Comparison of ENCODE assay signal across 8 cellular contexts in the genomic region with DNA sequence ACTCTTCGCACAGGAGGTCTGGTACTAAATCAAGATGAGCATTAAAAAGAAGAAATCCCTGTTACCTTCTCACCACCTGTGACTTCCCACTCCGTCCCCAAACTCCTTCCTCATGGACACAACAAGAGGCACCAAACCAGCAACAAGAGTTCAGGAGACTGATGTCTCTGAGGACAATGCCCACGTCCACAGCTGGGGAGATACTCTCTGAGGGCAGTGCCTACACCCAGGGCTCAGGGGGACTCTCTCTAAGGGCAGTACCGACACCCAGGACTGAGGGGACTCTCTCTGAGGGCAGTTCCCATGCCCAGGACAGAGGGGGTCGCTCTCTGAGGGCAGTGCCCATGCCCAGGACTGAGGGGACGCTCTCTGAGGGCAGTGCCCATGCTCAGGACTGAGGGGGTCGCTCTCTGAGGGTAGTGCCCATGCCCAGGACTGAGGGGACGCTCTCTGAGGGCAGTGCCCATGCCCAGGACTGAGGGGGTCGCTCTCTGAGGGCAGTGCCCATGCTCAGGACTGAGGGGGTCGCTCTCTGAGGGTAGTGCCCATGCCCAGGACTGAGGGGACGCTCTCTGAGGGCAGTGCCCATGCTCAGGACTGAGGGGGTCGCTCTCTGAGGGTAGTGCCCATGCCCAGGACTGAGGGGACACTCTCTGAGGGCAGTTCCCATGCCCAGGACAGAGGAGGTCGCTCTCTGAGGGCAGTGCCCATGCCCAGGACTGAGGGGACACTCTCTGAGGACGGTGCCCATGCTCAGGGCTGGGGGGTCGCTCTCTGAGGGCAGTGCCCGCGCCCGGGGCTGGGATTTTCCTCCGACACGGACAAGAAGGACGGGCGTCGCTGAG. TPM values are rescaled to one million over a fixed set of nuclear protein-coding genes. Genes with fewer than 3 reads are reported as not detected.
A peak's percentile ranks its signal among the peaks of the same experiment; 100 is the strongest.
DNase-seq lines count a peak whose midpoint lies in the region; ATAC-seq, FAIRE-seq and TF ChIP-seq lines count a peak whose summit lies in the region.
"Not testable (repeated sequence)": the region's sequence is repeated elsewhere in the genome, so short reads cannot be mapped to it uniquely, and the experiment has no call there.

No MANE protein-coding gene starts in this region.

- not testable (repeated sequence) for BruUV-seq in endothelial cell of umbilical vein (replicated peaks; lab: Mats Ljungman, UMichigan)

- peaks cover 0 to 21% (median 4%) of the 10 kb centered on the region in 11 experiments; a peak in 9 of 22 replicates for H4K20me1 ChIP-seq in BLaER1 treated with 17β-estradiol and CSF1 and Interleukin-3, amounts not matched to agents 10 nM and 100 nM
- not testable (repeated sequence) for H4K20me1 ChIP-seq in endothelial cell of umbilical vein (replicated peaks; ENCODE audit: control insufficient read depth, extremely low read depth, insufficient read depth, low read length)

- peak overlapping the region; percentile 78 for H2AFZ ChIP-seq in endothelial cell of umbilical vein (ENCODE audit: low read depth, low read length)
- H2AFZ ChIP-seq in neuron (ENCODE audit: low read depth, low read length): peak overlapping the region; percentile 65

- CTCF ChIA-PET in endothelial cell of umbilical vein (lab: Charles Lee): interaction anchor here (0.8 to 2.2 kb wide), 7 partner anchors 8 to 273 kb away, joined by 3 to 19 read pairs (median 4); no protein-coding TSS in a partner anchor

- H3K27me3 ChIP-seq in BLaER1 treated with 17β-estradiol and CSF1 and Interleukin-3, amounts not matched to agents 10 nM and 100 nM; endothelial cell of umbilical vein (ENCODE audit: control insufficient read depth in 2 of 2, insufficient read depth in 2 of 2, low read length in 2 of 2); neuron (ENCODE audit: insufficient read depth, low read length); suprapubic skin: not testable (repeated sequence)

- peaks cover 6 to 16% (median 11%) of the 10 kb centered on the region in 3 donors for H3K4me1 Mint-ChIP-seq in IgD-negative memory B cell
- peaks cover 45% of the 10 kb centered on the region for H3K4me1 Mint-ChIP-seq in activated naive CD8-positive, alpha-beta T cell treated with anti-CD3 and anti-CD28 coated beads, Interleukin-2, amount 10 ng/mL, durations not matched to agents 7 days and 5 days

- H3K4me2 ChIP-seq in BLaER1 treated with 17β-estradiol and CSF1 and Interleukin-3, amounts not matched to agents 10 nM and 100 nM: peak overlapping the region; percentile 82 to 98 (median 97)
- peak overlapping the region; percentile 86 for H3K4me2 ChIP-seq in endothelial cell of umbilical vein (ENCODE audit: insufficient read depth, low read length)

- not testable (repeated sequence) for TF ChIP-seq CTCF in endothelial cell of umbilical vein (IDR thresholded peaks at IDR 0.05; ENCODE audit: extremely low read depth in 1 of 2, insufficient read depth in 1 of 2, low read depth in 1 of 2, low read length in 2 of 2); kidney (IDR thresholded peaks at IDR 0.05; ENCODE audit: borderline replicate concordance, extremely low read depth, insufficient read depth); suprapubic skin (IDR thresholded peaks at IDR 0.05)

- not testable (repeated sequence) for H3K9me3 Mint-ChIP-seq in IgD-negative memory B cell; activated naive CD8-positive, alpha-beta T cell treated with anti-CD3 and anti-CD28 coated beads, Interleukin-2, amount 10 ng/mL, durations not matched to agents 7 days and 5 days

- H3K4me3 Mint-ChIP-seq in IgD-negative memory B cell: peak overlapping the region; percentile 78 to 90 (median 86)
- peak overlapping the region; percentile 95 for H3K4me3 Mint-ChIP-seq in activated naive CD8-positive, alpha-beta T cell treated with anti-CD3 and anti-CD28 coated beads, Interleukin-2, amount 10 ng/mL, durations not matched to agents 7 days and 5 days

- H3K4me1 ChIP-seq in BLaER1 treated with 17β-estradiol and CSF1 and Interleukin-3, amounts not matched to agents 10 nM and 100 nM: peaks cover 30 to 57% (median 39%) of the 10 kb centered on the region in 10 experiments
- peaks cover 24% of the 10 kb centered on the region for H3K4me1 ChIP-seq in endothelial cell of umbilical vein (ENCODE audit: control insufficient read depth, extremely low read depth, insufficient read depth, low read length)
- not testable (repeated sequence) for H3K4me1 ChIP-seq in kidney (ENCODE audit: control insufficient read depth in 1 of 2, insufficient read depth in 1 of 2, low read depth in 1 of 2, low read length in 2 of 2)
- H3K4me1 ChIP-seq in neuron (ENCODE audit: insufficient read depth, low read length): peaks cover 30% of the 10 kb centered on the region
- H3K4me1 ChIP-seq in suprapubic skin: peaks cover 14% of the 10 kb centered on the region

- POLR2A ChIA-PET in activated naive CD8-positive, alpha-beta T cell treated with anti-CD3 and anti-CD28 coated beads, Interleukin-2, amount 10 ng/mL, durations not matched to agents 7 days and 5 days (lab: Charles Lee): interaction anchor here (0.6 to 2.0 kb wide), 18 partner anchors 8 to 273 kb away, joined by 3 to 12 read pairs (median 5); partner anchors contain the start of genes DYNC2I1 and ESYT2
- POLR2A ChIA-PET in endothelial cell of umbilical vein (lab: Charles Lee): interaction anchor here (1.0 kb wide), 1 partner anchor 37 kb away, joined by 12 read pairs; no protein-coding TSS in a partner anchor

- peak overlapping the region; percentile 61 to 99 (median 96); a peak in 21 of 22 replicates for H3K27ac ChIP-seq in BLaER1 treated with 17β-estradiol and CSF1 and Interleukin-3, amounts not matched to agents 10 nM and 100 nM
- peak overlapping the region; percentile 82 for H3K27ac ChIP-seq in SK-N-MC
- H3K27ac ChIP-seq in endothelial cell of umbilical vein (ENCODE audit: insufficient read depth, low read depth, low read length): peak overlapping the region; percentile 78
- not testable (repeated sequence) for H3K27ac ChIP-seq in kidney (ENCODE audit: low read depth in 2 of 2, low read length in 2 of 2); suprapubic skin

- H3K27me3 Mint-ChIP-seq in IgD-negative memory B cell; activated naive CD8-positive, alpha-beta T cell treated with anti-CD3 and anti-CD28 coated beads, Interleukin-2, amount 10 ng/mL, durations not matched to agents 7 days and 5 days: not testable (repeated sequence)

- not testable (repeated sequence) for ATAC-seq in activated naive CD8-positive, alpha-beta T cell treated with anti-CD3 and anti-CD28 coated beads, Interleukin-2, amount 10 ng/mL, durations not matched to agents 7 days and 5 days (ENCODE audit: low read depth)

- TF ChIP-seq POLR2A in endothelial cell of umbilical vein (IDR thresholded peaks at IDR 0.05; ENCODE audit: low read depth, low read length); suprapubic skin (IDR thresholded peaks at IDR 0.05): not testable (repeated sequence)

- not testable (repeated sequence) for H3K36me3 Mint-ChIP-seq in IgD-negative memory B cell
- H3K36me3 Mint-ChIP-seq in activated naive CD8-positive, alpha-beta T cell treated with anti-CD3 and anti-CD28 coated beads, Interleukin-2, amount 10 ng/mL, durations not matched to agents 7 days and 5 days: peaks cover 41% of the 10 kb centered on the region

- TF ChIP-seq EP300 in suprapubic skin (IDR thresholded peaks at IDR 0.05): not testable (repeated sequence)

- 53% methylated on average over 7 of the region's 23 CpGs for WGBS in suprapubic skin

- peaks cover 51% of the 10 kb centered on the region for H3K79me2 ChIP-seq in endothelial cell of umbilical vein (ENCODE audit: control insufficient read depth, insufficient read depth, low read length)

- not testable (repeated sequence) for FAIRE-seq in endothelial cell of umbilical vein (lab: Jason Lieb, UNC); kidney (lab: Jason Lieb, UNC)

- DNase-seq in SK-N-MC (ENCODE audit: low read depth, low spot score); activated naive CD8-positive, alpha-beta T cell treated with anti-CD3 and anti-CD28 coated beads, Interleukin-2, amount 10 ng/mL, durations not matched to agents 7 days and 5 days; endothelial cell of umbilical vein (ENCODE audit: low read depth, low spot score); kidney; suprapubic skin (ENCODE audit: low spot score in 2 of 2): not testable (repeated sequence)

- intact Hi-C loops in endothelial cell of umbilical vein (cut with micrococcal nuclease): loop anchor here (1.0 to 2.0 kb wide), 6 partner anchors 37 to 273 kb away; partner anchors contain the start of genes DYNC2I1 and ESYT2
- intact Hi-C loops in kidney (cut with DNase I): not testable (repeated sequence)

- peak overlapping the region; percentile 73 to 99 (median 96) for H3K4me3 ChIP-seq in BLaER1 treated with 17β-estradiol and CSF1 and Interleukin-3, amounts not matched to agents 10 nM and 100 nM
- peak overlapping the region; percentile 90 for H3K4me3 ChIP-seq in SK-N-MC
- peak overlapping the region; percentile 60 to 100 (median 89) for H3K4me3 ChIP-seq in endothelial cell of umbilical vein (replicated peaks in 1 of 3; ENCODE audit: insufficient read depth in 1 of 3, low read depth in 1 of 3, low read length in 3 of 3)
- peak overlapping the region; percentile 57 to 83 for H3K4me3 ChIP-seq in kidney (ENCODE audit: low read length in 2 of 2)
- peak overlapping the region; percentile 59 for H3K4me3 ChIP-seq in neuron (ENCODE audit: low read length)
- peak overlapping the region; percentile 85 for H3K4me3 ChIP-seq in suprapubic skin

- not testable (repeated sequence) for H3K9me1 ChIP-seq in endothelial cell of umbilical vein (replicated peaks; ENCODE audit: control insufficient read depth, extremely low read depth, insufficient read depth, low read length)

- dilution Hi-C loops in endothelial cell of umbilical vein (cut with MboI; ENCODE audit: extremely low pct_ligation_motif_present, low sequenced_read_pairs): not testable (repeated sequence)

- H3K9me3 ChIP-seq in BLaER1 treated with 17β-estradiol and CSF1 and Interleukin-3, amounts not matched to agents 10 nM and 100 nM (replicated peaks in 1 of 11): peaks cover 19 to 26% (median 22%) of the 10 kb centered on the region in 11 experiments
- not testable (repeated sequence) for H3K9me3 ChIP-seq in SK-N-MC (ENCODE audit: low read depth, low read length); endothelial cell of umbilical vein (replicated peaks; ENCODE audit: control insufficient read depth, insufficient read depth, low read length); kidney (ENCODE audit: control insufficient read depth in 1 of 2, low read length in 2 of 2); neuron (ENCODE audit: low read length); suprapubic skin

- H3K9ac ChIP-seq in BLaER1 treated with 17β-estradiol and CSF1 and Interleukin-3, amounts not matched to agents 10 nM and 100 nM: peak overlapping the region; percentile 89 to 99 (median 97)
- H3K9ac ChIP-seq in SK-N-MC (ENCODE audit: insufficient read length): peak overlapping the region; percentile 98
- peak overlapping the region; percentile 88 for H3K9ac ChIP-seq in endothelial cell of umbilical vein (replicated peaks; ENCODE audit: extremely low read depth, insufficient read depth, low read length)
- peak overlapping the region; percentile 49 to 72 for H3K9ac ChIP-seq in kidney (ENCODE audit: low read length in 2 of 2)

- H3K36me3 ChIP-seq in BLaER1 treated with 17β-estradiol and CSF1 and Interleukin-3, amounts not matched to agents 10 nM and 100 nM: peaks cover 12 to 56% (median 47%) of the 10 kb centered on the region in 11 experiments; a peak in 21 of 22 replicates
- H3K36me3 ChIP-seq in SK-N-MC (ENCODE audit: insufficient read depth, low read length) (peaks cover 41% of the 10 kb centered on the region), neuron (ENCODE audit: insufficient read depth, low read length) (peaks cover 24% of the 10 kb centered on the region)
- H3K36me3 ChIP-seq in endothelial cell of umbilical vein (ENCODE audit: control insufficient read depth in 2 of 2, extremely low read depth in 1 of 2, insufficient read depth in 2 of 2, low read length in 2 of 2); kidney (ENCODE audit: control insufficient read depth in 1 of 2, insufficient read depth in 2 of 2, low read length in 2 of 2); suprapubic skin: not testable (repeated sequence)

- peak overlapping the region in 1 of 3 donors; percentile 60 for H3K27ac Mint-ChIP-seq in IgD-negative memory B cell
- H3K27ac Mint-ChIP-seq in activated naive CD8-positive, alpha-beta T cell treated with anti-CD3 and anti-CD28 coated beads, Interleukin-2, amount 10 ng/mL, durations not matched to agents 7 days and 5 days: peak overlapping the region; percentile 91

RNA-seq across cellular contexts. Expression of gene NCAPG2, which starts 0.7 kb away (rescaled TPM):
- polyA plus RNA-seq in IgD-negative memory B cell (2.0 TPM), endothelial cell of umbilical vein (15.5 and 19.2 TPM in 2 replicates), kidney (ENCODE audit: insufficient read depth, low read depth, low replicate concordance) (1.3 TPM)
- total RNA-seq in activated naive CD8-positive, alpha-beta T cell treated with anti-CD3 and anti-CD28 coated beads, Interleukin-2, amount 10 ng/mL, durations not matched to agents 7 days and 5 days: 100 to 1,000 TPM; 123 to 126 TPM
- total RNA-seq in endothelial cell of umbilical vein (62.3 and 66.9 TPM in 2 replicates), kidney (6.3 TPM), suprapubic skin (10 to 100 TPM in 1 of 4 donors, 1 to 10 TPM in 3; 5.6 to 11.4 (median 7.2) TPM)
- polyA plus RNA-seq in endothelial cell of umbilical vein (2011; cell fraction: cytosol; rRNA removed): 27.6 and 28.3 TPM in 2 replicates
- polyA plus RNA-seq in endothelial cell of umbilical vein (2011; cell fraction: nucleus; rRNA removed): 46.2 and 61.6 TPM in 2 replicates
- polyA plus RNA-seq in endothelial cell of umbilical vein (2012): 19.8 and 34.6 TPM in 2 replicates
- polyA minus RNA-seq in endothelial cell of umbilical vein: 64.7 and 83.6 TPM in 2 replicates
- polyA minus RNA-seq in endothelial cell of umbilical vein (2011; cell fraction: cytosol; rRNA and poly(A)+ RNA removed): 44.4 TPM
- polyA minus RNA-seq in endothelial cell of umbilical vein (2011; cell fraction: nucleus; rRNA and poly(A)+ RNA removed): 44.0 and 61.6 TPM in 2 replicates
